Comparison of ENCODE assay signal across 18 cellular contexts in the genomic region with DNA sequence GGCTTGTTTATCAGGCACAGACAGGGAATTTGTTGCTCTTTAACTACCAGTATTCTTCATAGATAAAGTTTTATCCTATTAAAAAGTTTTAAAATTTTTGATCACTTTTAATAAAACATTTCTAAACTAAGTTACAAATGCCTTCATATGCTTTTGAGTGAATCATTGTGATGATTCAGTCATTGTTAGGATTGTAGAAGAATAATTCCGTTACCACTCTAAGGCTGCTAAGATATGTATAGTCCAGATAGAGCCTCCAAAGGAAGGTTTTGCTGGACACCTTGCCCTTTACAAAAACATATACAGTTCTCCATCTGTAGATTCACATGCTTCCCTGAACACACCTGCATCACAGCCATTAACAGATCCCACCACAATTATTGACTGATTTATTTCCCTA.
A peak's percentile ranks its signal among the peaks of the same experiment; 100 is the strongest.
DNase-seq lines count a peak whose midpoint lies in the region; FAIRE-seq and TF ChIP-seq lines count a peak whose summit lies in the region.
"Had no signal": no experiment of that assay in that cellular context is flagged by ENCODE, and none has a peak within 500 bp of the region (broad histone marks: within the 10 kb centered on the region; RNA-seq: fewer than 3 reads in every experiment).

No MANE protein-coding gene starts in this region.

- H3K9me3 ChIP-seq in astrocyte (ENCODE audit: insufficient read depth, low read depth, low read length) (no peaks in the 10 kb centered on the region), osteoblast (ENCODE audit: low read depth, low read length) (no peaks in the 10 kb centered on the region)
- H3K9me3 ChIP-seq: A549, BE2C had no signal

- H3K4me1 Mint-ChIP-seq in astrocyte (ENCODE audit: low read depth, unreplicated experiment) = peaks cover 48% of the 10 kb centered on the region

- H3K27me3 ChIP-seq in astrocyte (ENCODE audit: insufficient read depth, low read length) (no peaks in the 10 kb centered on the region), osteoblast (ENCODE audit: insufficient read depth, low read length) (no peaks in the 10 kb centered on the region)
- H3K27me3 ChIP-seq: BE2C had no signal

- H3K9ac ChIP-seq in astrocyte (ENCODE audit: low read length) = no peak overlapping the region

- H3K4me1 ChIP-seq in astrocyte (ENCODE audit: insufficient read depth, low read length) = peaks cover 29% of the 10 kb centered on the region
- H3K4me1 ChIP-seq in osteoblast (ENCODE audit: insufficient read depth, low read length) = peaks cover 30% of the 10 kb centered on the region
- H3K4me1 ChIP-seq: A549, BE2C had no signal

- peak overlapping the region; percentile 66 for H3K27ac ChIP-seq in astrocyte (ENCODE audit: low read depth, low read length)
- peak overlapping the region; percentile 90 for H3K27ac ChIP-seq in osteoblast (ENCODE audit: low read depth, low read length)
- H3K27ac ChIP-seq: A549 had no signal

- H3K9me3 Mint-ChIP-seq in astrocyte (ENCODE audit: unreplicated experiment) = no peaks in the 10 kb centered on the region

- intact Hi-C loops in posterior cingulate gyrus (cut with DNase I) = no loop called here

- H3K36me3 ChIP-seq in astrocyte (ENCODE audit: insufficient read depth, low read length) (no peaks in the 10 kb centered on the region), osteoblast (ENCODE audit: insufficient read depth, low read length) (no peaks in the 10 kb centered on the region)
- H3K36me3 ChIP-seq: BE2C had no signal

- H2AFZ ChIP-seq in astrocyte (ENCODE audit: low read depth, low read length) = no peak overlapping the region
- H2AFZ ChIP-seq in osteoblast (ENCODE audit: low read length) = no peak overlapping the region

- H4K20me1 ChIP-seq in astrocyte (ENCODE audit: insufficient read depth, low read length) = peaks cover 4% of the 10 kb centered on the region
- H4K20me1 ChIP-seq in osteoblast (ENCODE audit: insufficient read depth, low read length) = peaks cover 26% of the 10 kb centered on the region

- no peak overlapping the region for H3K4me3 ChIP-seq in astrocyte (ENCODE audit: insufficient read depth, low read depth, low read length)
- peak overlapping the region; percentile 15 for H3K4me3 ChIP-seq in osteoblast (ENCODE audit: insufficient read depth, low read length)
- H3K4me3 ChIP-seq: A549 had no signal

- TF ChIP-seq CTCF in astrocyte (IDR thresholded peaks at IDR 0.05; ENCODE audit: insufficient read depth, low read depth, low read length) = no peak
- no peak for TF ChIP-seq CTCF in osteoblast (IDR thresholded peaks at IDR 0.05; ENCODE audit: extremely low read depth, low read depth, low read length)

- H3K79me2 ChIP-seq in astrocyte (ENCODE audit: insufficient read depth, low read length) (peaks cover 5% of the 10 kb centered on the region), osteoblast (ENCODE audit: insufficient read depth, low read length) (no peaks in the 10 kb centered on the region)

- no peaks in the 10 kb centered on the region for H3K27me3 Mint-ChIP-seq in astrocyte (ENCODE audit: low read depth, unreplicated experiment)

- peak overlapping the region; percentile 77 for H3K4me2 ChIP-seq in astrocyte (ENCODE audit: low read length)
- H3K4me2 ChIP-seq in osteoblast (ENCODE audit: insufficient read depth, low read length) = peak overlapping the region; percentile 75
- H3K4me2 ChIP-seq: A549 had no signal

- FAIRE-seq in astrocyte (lab: Jason Lieb, UNC) = peak; percentile 20
- FAIRE-seq: A549, GM18507 had no signal

- H3K27ac Mint-ChIP-seq in astrocyte (ENCODE audit: unreplicated experiment) = no peak overlapping the region

- no peak overlapping the region for H3K4me3 Mint-ChIP-seq in astrocyte (ENCODE audit: unreplicated experiment)

- H3K36me3 Mint-ChIP-seq in astrocyte (ENCODE audit: low read depth, unreplicated experiment) = no peaks in the 10 kb centered on the region

- DNase-seq in EL (peak; percentile 40), HT1080 (ENCODE audit: low read depth) (peak; percentile 4), astrocyte (ENCODE audit: low read depth) (peak; percentile 41), osteoblast (ENCODE audit: insufficient read length, low spot score, missing footprints) (no peak), NCI-H2171 (lab: John Stamatoyannopoulos, UW) (no peak), posterior cingulate gyrus (no peak)
- DNase-seq in stimulated activated CD4-positive, alpha-beta T cell treated with anti-CD3 and anti-CD28 coated beads, Interleukin-1b, Interleukin-23, amount 100 ng/mL, for 48 hours = no peak
- DNase-seq: BE2C, DMS79, Karpas-422, NCI-H1048, NCI-H1417 treated with DMSO at 0.1 percent for 48 hours, NCI-H187, NCI-H510A, NCI-H748 treated with DMSO at 0.1 percent for 48 hours, T-helper 1 cell had no signal

Comparison
In these comparisons a context has a peak if more than half of its experiments do, and no peak if none do; other contexts are left out.
1. DNase-seq: peak in EL (single experiment), HT1080 (single experiment) and astrocyte (single experiment); none in osteoblast (single experiment), NCI-H2171 (single experiment), stimulated activated CD4-positive, alpha-beta T cell treated with anti-CD3 and anti-CD28 coated beads, Interleukin-1b, Interleukin-23, amount 100 ng/mL, for 48 hours (single experiment) and posterior cingulate gyrus (0 of 10).